16 cellular contexts compared by ENCODE assay signal in genomic region chr14:32571551-32571950, GRCh38.
DNase-seq lines count a peak whose midpoint lies in the region; ATAC-seq and TF ChIP-seq lines count a peak whose summit lies in the region.
"Had no signal": no experiment of that assay in that cellular context is flagged by ENCODE, and none has a peak within 500 bp of the region (broad histone marks: within the 10 kb centered on the region; RNA-seq: fewer than 3 reads in every experiment).

No MANE protein-coding gene starts in this region.

- TF ChIP-seq CTCF in gastroesophageal sphincter (IDR thresholded peaks at IDR 0.05), result no peak
- TF ChIP-seq CTCF in right lobe of liver (IDR thresholded peaks at IDR 0.05), result no peak

- peaks cover 0 to 49% (median 6%) of the 10 kb centered on the region in 3 donors for H3K4me1 ChIP-seq in gastroesophageal sphincter
- H3K4me1 ChIP-seq in right lobe of liver, result peaks cover 0 to 45% (median 9%) of the 10 kb centered on the region in 4 donors

- TF ChIP-seq POLR2A in gastroesophageal sphincter (IDR thresholded peaks at IDR 0.05) (no peak), right lobe of liver (IDR thresholded peaks at IDR 0.05) (no peak)

- ATAC-seq in SK-N-SH treated with all-trans-retinoic acid at 6 μM for 48 hours (peak; percentile 58), gastroesophageal sphincter (no peak), right lobe of liver (no peak), Right ventricle myocardium inferior (no peak), HG02623 (IDR thresholded peaks at IDR 0.05; ENCODE audit: unreplicated experiment) (no peak), GM21360 (IDR thresholded peaks at IDR 0.05; ENCODE audit: unreplicated experiment) (no peak)
- ATAC-seq: CD8-positive, alpha-beta T cell had no signal

- 58 to 63% methylated on average over 2 of the region's 2 CpGs for WGBS in gastroesophageal sphincter (ENCODE audit: low coverage in 1 of 2), 2 donors
- 61% methylated on average over 2 of the region's 2 CpGs for WGBS in right lobe of liver (ENCODE audit: insufficient coverage, low coverage, low lambda C conversion rate, missing lambda C conversion rate)

- DNase-seq in right lobe of liver, result no peak
- DNase-seq in NCI-H1092 (lab: John Stamatoyannopoulos, UW), result no peak
- DNase-seq in Right ventricle myocardium inferior (ENCODE audit: missing footprints), result no peak
- DNase-seq: Calu3; CD8-positive, alpha-beta T cell; DMS 273 treated with DMSO at 0.1 percent for 48 hours; DMS53; DND-41; EL; H9 had no signal

- H3K27ac ChIP-seq in gastroesophageal sphincter, result peak overlapping the region in 3 of 4 donors; percentile 46 to 57 (median 51)
- peak overlapping the region in 1 of 3 donors; percentile 81 for H3K27ac ChIP-seq in right lobe of liver
- H3K27ac ChIP-seq: BLaER1 treated with 17β-estradiol and CSF1 and Interleukin-3, amounts not matched to agents 10 nM and 100 nM had no signal

- no peaks in the 10 kb centered on the region for H3K27me3 ChIP-seq in gastroesophageal sphincter
- H3K27me3 ChIP-seq in right lobe of liver, result no peaks in the 10 kb centered on the region
- H3K27me3 ChIP-seq: BLaER1 treated with 17β-estradiol and CSF1 and Interleukin-3, amounts not matched to agents 10 nM and 100 nM had no signal

- H3K36me3 ChIP-seq in gastroesophageal sphincter, result no peaks in the 10 kb centered on the region
- H3K36me3 ChIP-seq in right lobe of liver, result no peaks in the 10 kb centered on the region
- H3K36me3 ChIP-seq: BLaER1 treated with 17β-estradiol and CSF1 and Interleukin-3, amounts not matched to agents 10 nM and 100 nM had no signal

- intact Hi-C loops in right lobe of liver (cut with DNase I), result loop anchor here in 1 of 2 donors (10.0 kb wide), 1 partner anchor 1223 kb away; no protein-coding TSS in a partner anchor
- intact Hi-C loops in Right ventricle myocardium inferior (cut with DNase I), result loop anchor here (10.0 kb wide), 2 partner anchors 863 to 1753 kb away; no protein-coding TSS in a partner anchor

- H3K4me3 ChIP-seq in gastroesophageal sphincter (no peak overlapping the region), right lobe of liver (peak overlapping the region in 2 of 3 donors; percentile 4 to 27)
- H3K4me3 ChIP-seq: BLaER1 treated with 17β-estradiol and CSF1 and Interleukin-3, amounts not matched to agents 10 nM and 100 nM; GM12878 had no signal

- TF ChIP-seq EP300 in gastroesophageal sphincter (IDR thresholded peaks at IDR 0.05), result no peak

- no peaks in the 10 kb centered on the region for H3K9me3 ChIP-seq in gastroesophageal sphincter
- no peaks in the 10 kb centered on the region for H3K9me3 ChIP-seq in right lobe of liver
- H3K9me3 ChIP-seq: BLaER1 treated with 17β-estradiol and CSF1 and Interleukin-3, amounts not matched to agents 10 nM and 100 nM had no signal

TF ChIP-seq in SK-N-SH treated with all-trans-retinoic acid at 6 μM for 48 hours, 23 proteins besides CTCF, POLR2A, EP300 and RAD21:
- TF ChIP-seq ZC3H10 (CRISPR knock-in tag; IDR thresholded peaks at IDR 0.05) (0 out of 2 replicates have a peak, but pooled peaks have one; percentile 30), CREB5 (CRISPR knock-in tag; IDR thresholded peaks at IDR 0.05; ENCODE audit: low read depth) (no peak), OSR1 (CRISPR knock-in tag; IDR thresholded peaks at IDR 0.05) (no peak), TOX (CRISPR knock-in tag; IDR thresholded peaks at IDR 0.05; ENCODE audit: borderline replicate concordance) (no peak), ZFP3 (CRISPR knock-in tag; IDR thresholded peaks at IDR 0.05) (no peak), TCF4 (CRISPR knock-in tag; IDR thresholded peaks at IDR 0.05; ENCODE audit: borderline replicate concordance) (no peak), ESRRG (CRISPR knock-in tag; IDR thresholded peaks at IDR 0.05) (no peak)

Comparison
In these comparisons a context has a peak if more than half of its experiments do, and no peak if none do; other contexts are left out.
1. H3K4me3 ChIP-seq: peak in right lobe of liver (2 of 3); none in gastroesophageal sphincter (0 of 2).